Comparison of ENCODE assay signal across 22 cellular contexts in the genomic region with DNA sequence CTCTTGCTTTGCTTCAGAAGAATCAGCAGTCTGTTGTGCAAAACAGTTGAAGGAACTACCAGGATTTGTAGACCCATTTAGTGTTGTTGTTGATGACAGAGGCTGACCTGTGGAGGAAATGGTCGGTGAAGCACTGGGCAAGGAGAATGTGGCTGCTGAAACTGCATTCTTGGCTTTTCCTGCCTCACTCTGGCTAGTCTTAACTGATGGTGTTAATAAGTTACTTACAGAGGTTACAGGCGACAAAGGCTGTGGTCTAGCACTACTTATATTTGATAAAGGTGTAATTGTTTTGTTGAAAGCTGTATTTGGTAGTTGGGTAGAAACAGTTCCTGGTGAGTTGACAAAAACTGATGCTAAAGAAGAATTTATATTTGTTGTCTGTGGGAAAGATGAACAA. TPM values are rescaled to one million over a fixed set of nuclear protein-coding genes. Genes with fewer than 3 reads are reported as not detected.
DNase-seq lines count a peak whose midpoint lies in the region; ATAC-seq and TF ChIP-seq lines count a peak whose summit lies in the region.
"Had no signal": no experiment of that assay in that cellular context is flagged by ENCODE, and none has a peak within 500 bp of the region (broad histone marks: within the 10 kb centered on the region; RNA-seq: fewer than 3 reads in every experiment).

No MANE protein-coding gene starts in this region.

- no peaks in the 10 kb centered on the region for H3K36me3 ChIP-seq in KMS-11 (ENCODE audit: insufficient read depth)
- H3K36me3 ChIP-seq in MG63 = no peaks in the 10 kb centered on the region
- H3K36me3 ChIP-seq: breast epithelium had no signal

- intact Hi-C loops in activated CD4-positive, alpha-beta T cell treated with anti-CD3 and anti-CD28 coated beads, Interleukin-2, amount 10 ng/mL, durations not matched to agents 24 days and 14 days (cut with micrococcal nuclease) = no loop called here

- peak; percentile 68 for ATAC-seq in GM21423 (IDR thresholded peaks at IDR 0.05; ENCODE audit: unreplicated experiment)
- ATAC-seq: A549 had no signal

- no peaks in the 10 kb centered on the region for H3K27me3 Mint-ChIP-seq in activated CD4-positive, alpha-beta T cell treated with anti-CD3 and anti-CD28 coated beads, Interleukin-2, amount 10 ng/mL, durations not matched to agents 24 days and 14 days

- H3K4me1 ChIP-seq in KMS-11 (ENCODE audit: low read depth, poor library complexity, severe bottlenecking) = peaks cover 70% of the 10 kb centered on the region
- H3K4me1 ChIP-seq: A549, breast epithelium, Caco-2 had no signal

- H3K9me3 Mint-ChIP-seq in activated CD4-positive, alpha-beta T cell treated with anti-CD3 and anti-CD28 coated beads, Interleukin-2, amount 10 ng/mL, durations not matched to agents 24 days and 14 days = peaks cover 6% of the 10 kb centered on the region

- H3K27me3 ChIP-seq in KMS-11 (ENCODE audit: insufficient read depth, low read depth) = no peaks in the 10 kb centered on the region
- H3K27me3 ChIP-seq in MG63 = no peaks in the 10 kb centered on the region
- H3K27me3 ChIP-seq: breast epithelium had no signal

- no peak for TF ChIP-seq CTCF in KMS-11 (conservative IDR thresholded peaks at IDR 0.05; ENCODE audit: low read depth, low read length)

- H2AFZ ChIP-seq in KMS-11 (ENCODE audit: low read depth) = 0 out of 2 replicates have a peak overlapping the region, but pooled peaks have one; percentile 14

- H3K9me3 ChIP-seq in MG63 = no peaks in the 10 kb centered on the region
- H3K9me3 ChIP-seq: A549, breast epithelium, Caco-2 had no signal

- H3K36me3 Mint-ChIP-seq in activated CD4-positive, alpha-beta T cell treated with anti-CD3 and anti-CD28 coated beads, Interleukin-2, amount 10 ng/mL, durations not matched to agents 24 days and 14 days (ENCODE audit: low read depth) = peaks cover 56% of the 10 kb centered on the region

- H3K4me1 Mint-ChIP-seq in activated CD4-positive, alpha-beta T cell treated with anti-CD3 and anti-CD28 coated beads, Interleukin-2, amount 10 ng/mL, durations not matched to agents 24 days and 14 days = peaks cover 5% of the 10 kb centered on the region

- no peak overlapping the region for H3K4me3 Mint-ChIP-seq in activated CD4-positive, alpha-beta T cell treated with anti-CD3 and anti-CD28 coated beads, Interleukin-2, amount 10 ng/mL, durations not matched to agents 24 days and 14 days

- H3K4me3 ChIP-seq in KMS-11 (IDR thresholded peaks at IDR 0.05; ENCODE audit: insufficient read depth, low read depth, low read length) (no peak overlapping the region), MG63 (no peak overlapping the region)
- H3K4me3 ChIP-seq: A549, breast epithelium had no signal

- no peaks in the 10 kb centered on the region for H3K79me2 ChIP-seq in KMS-11 (ENCODE audit: insufficient read depth, low read depth)

- no peak for DNase-seq in activated CD4-positive, alpha-beta T cell treated with anti-CD3 and anti-CD28 coated beads, Interleukin-2, amount 10 ng/mL, durations not matched to agents 24 days and 14 days
- no peak for DNase-seq in activated CD4-positive, alpha-beta T cell treated with anti-CD3 and anti-CD28 coated beads for 1 hour
- peak; percentile 31 for DNase-seq in mucosa of gallbladder (ENCODE audit: low spot score)
- no peak for DNase-seq in COR-L47 (lab: John Stamatoyannopoulos, UW)
- no peak for DNase-seq in MG63
- no peak for DNase-seq in SKM-1 treated with dmso at 0.1 percent for 144 hours (lab: John Stamatoyannopoulos, UW; ENCODE audit: unreplicated experiment)
- DNase-seq: activated CD4-positive, alpha-beta T cell treated with anti-CD3 and anti-CD28 coated beads for 4 hours; activated effector memory CD4-positive, alpha-beta T cell treated with anti-CD3 and anti-CD28 coated beads, Interleukin-2, amount 50 U/mL, for 16 hours; Caco-2; effector CD8-positive, alpha-beta T cell; foreskin melanocyte; HCEC 1CT; Kasumi-1; NCI-H1694 treated with DMSO at 0.1 percent for 48 hours; NCI-H510A; trophoblast cell had no signal

- no peaks in the 10 kb centered on the region for H4K20me1 ChIP-seq in KMS-11 (ENCODE audit: insufficient read depth)

- no peak overlapping the region for H3K9ac ChIP-seq in KMS-11

- peak overlapping the region; percentile 23 for H3K27ac Mint-ChIP-seq in activated CD4-positive, alpha-beta T cell treated with anti-CD3 and anti-CD28 coated beads, Interleukin-2, amount 10 ng/mL, durations not matched to agents 24 days and 14 days

- H3K27ac ChIP-seq in KMS-11 = peak overlapping the region; percentile 62
- H3K27ac ChIP-seq: A549, breast epithelium had no signal

- H3K4me2 ChIP-seq in KMS-11 = peak overlapping the region; percentile 62
- H3K4me2 ChIP-seq: A549 had no signal

RNA-seq across cellular contexts. Expression of a gene that starts 31.5 kb away (rescaled TPM):
- not detected in 2 replicates for total RNA-seq in activated CD4-positive, alpha-beta T cell treated with anti-CD3 and anti-CD28 coated beads, Interleukin-2, amount 10 ng/mL, durations not matched to agents 24 days and 14 days
- not detected for total RNA-seq in mucosa of gallbladder
- total RNA-seq in MG63 (2014; rRNA removed; shearing (Covaris generic); ENCODE audit: low replicate concordance) = not detected in 2 replicates
- total RNA-seq: breast epithelium; Caco-2; RPMI7951; T-helper 2 cell treated with Interferon-gamma antibody and Interleukin-4, amounts not matched to agents 100 ng/mL and 5 ng/mL, for 36 hours had no signal
